Comparison of ENCODE assay signal across 13 cellular contexts in the genomic region with DNA sequence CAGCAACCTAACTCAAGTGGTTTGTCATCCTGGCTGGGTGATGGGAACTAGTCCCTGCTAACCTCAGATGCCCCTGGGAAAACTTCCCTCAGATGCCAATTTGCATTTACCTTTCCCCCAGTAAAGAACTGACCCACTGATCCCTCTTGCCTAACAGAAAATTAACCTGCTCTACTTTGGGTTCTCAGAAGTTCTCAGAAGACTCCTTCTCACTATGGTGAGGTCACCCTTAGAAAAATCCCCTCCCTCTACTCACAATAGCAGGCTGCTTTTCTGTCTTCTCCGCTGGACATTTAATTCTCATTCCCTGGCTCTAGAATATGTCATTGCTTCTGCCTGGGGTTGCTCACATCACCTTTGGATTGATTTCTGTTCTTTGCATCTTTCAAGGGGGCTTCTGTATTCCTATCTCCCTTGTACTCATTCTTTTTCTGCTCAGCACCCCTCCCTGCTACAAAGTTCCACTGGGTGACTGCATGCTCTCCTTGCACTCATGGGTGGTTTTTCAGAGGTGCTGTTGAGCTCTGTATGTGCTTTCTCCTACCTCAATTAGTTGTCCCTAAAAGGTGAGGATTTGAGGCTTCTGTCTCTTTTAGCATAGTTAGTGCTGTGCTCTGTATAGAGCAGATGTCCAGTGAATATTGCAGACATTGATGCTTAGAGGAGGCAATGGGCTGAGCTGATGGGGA. TPM values are rescaled to one million over a fixed set of nuclear protein-coding genes. Genes with fewer than 3 reads are reported as not detected.
DNase-seq lines count a peak whose midpoint lies in the region; ATAC-seq lines count a peak whose summit lies in the region.
"Had no signal": no experiment of that assay in that cellular context is flagged by ENCODE, and none has a peak within 500 bp of the region (broad histone marks: within the 10 kb centered on the region; RNA-seq: fewer than 3 reads in every experiment).

No MANE protein-coding gene starts in this region.

- H3K4me3 Mint-ChIP-seq in activated CD4-positive, alpha-beta T cell treated with anti-CD3 and anti-CD28 coated beads, Interleukin-2, amount 10 ng/mL, durations not matched to agents 24 days and 14 days: no peak overlapping the region
- peak overlapping the region in 1 of 2 donors; percentile 1 for H3K4me3 Mint-ChIP-seq in stimulated activated naive CD8-positive, alpha-beta T cell treated with anti-CD3 and anti-CD28 coated beads, Interleukin-15, amount 100 ng/mL, for 72 hours

- peak overlapping the region; percentile 34 for H3K27ac Mint-ChIP-seq in activated CD4-positive, alpha-beta T cell treated with anti-CD3 and anti-CD28 coated beads, Interleukin-2, amount 10 ng/mL, durations not matched to agents 24 days and 14 days
- peak overlapping the region in 1 of 2 donors; percentile 57 for H3K27ac Mint-ChIP-seq in stimulated activated naive CD8-positive, alpha-beta T cell treated with anti-CD3 and anti-CD28 coated beads, Interleukin-15, amount 100 ng/mL, for 72 hours

- peak; percentile 44 for ATAC-seq in GM21737 (IDR thresholded peaks at IDR 0.05; ENCODE audit: unreplicated experiment)
- peak; percentile 53 for ATAC-seq in HG03460 (IDR thresholded peaks at IDR 0.05; ENCODE audit: unreplicated experiment)
- ATAC-seq in stimulated activated naive CD8-positive, alpha-beta T cell treated with anti-CD3 and anti-CD28 coated beads, Interleukin-15, amount 100 ng/mL, for 72 hours: peak; percentile 75
- ATAC-seq: A549 had no signal

- no peak for DNase-seq in activated CD4-positive, alpha-beta T cell treated with anti-CD3 and anti-CD28 coated beads, Interleukin-2, amount 10 ng/mL, durations not matched to agents 24 days and 14 days
- no peak for DNase-seq in activated CD4-positive, alpha-beta T cell treated with anti-CD3 and anti-CD28 coated beads for 48 hours
- no peak for DNase-seq in stimulated activated naive CD8-positive, alpha-beta T cell treated with anti-CD3 and anti-CD28 coated beads, Interleukin-15, amount 100 ng/mL, for 72 hours
- no peak for DNase-seq in SW 1271 (lab: John Stamatoyannopoulos, UW)
- no peak for DNase-seq in activated CD8-positive, alpha-beta memory T cell treated with anti-CD3 and anti-CD28 coated beads for 24 hours
- DNase-seq in islet precursor cell: no peak
- DNase-seq: GDM1, substantia nigra had no signal

- no peaks in the 10 kb centered on the region for H3K36me3 Mint-ChIP-seq in activated CD4-positive, alpha-beta T cell treated with anti-CD3 and anti-CD28 coated beads, Interleukin-2, amount 10 ng/mL, durations not matched to agents 24 days and 14 days (ENCODE audit: low read depth)
- H3K36me3 Mint-ChIP-seq: activated naive CD4-positive, alpha-beta T cell treated with anti-CD3 and anti-CD28 coated beads, Interleukin-2, amount 50 U/mL, for 72 hours had no signal

- peaks cover 29% of the 10 kb centered on the region for H3K4me1 Mint-ChIP-seq in activated CD4-positive, alpha-beta T cell treated with anti-CD3 and anti-CD28 coated beads, Interleukin-2, amount 10 ng/mL, durations not matched to agents 24 days and 14 days
- peaks cover 56% of the 10 kb centered on the region for H3K4me1 Mint-ChIP-seq in stimulated activated naive CD8-positive, alpha-beta T cell treated with anti-CD3 and anti-CD28 coated beads, Interleukin-15, amount 100 ng/mL, for 72 hours

- no peaks in the 10 kb centered on the region for H3K27me3 Mint-ChIP-seq in activated CD4-positive, alpha-beta T cell treated with anti-CD3 and anti-CD28 coated beads, Interleukin-2, amount 10 ng/mL, durations not matched to agents 24 days and 14 days
- H3K27me3 Mint-ChIP-seq in stimulated activated naive CD8-positive, alpha-beta T cell treated with anti-CD3 and anti-CD28 coated beads, Interleukin-15, amount 100 ng/mL, for 72 hours: no peaks in the 10 kb centered on the region

- intact Hi-C loops in activated CD4-positive, alpha-beta T cell treated with anti-CD3 and anti-CD28 coated beads, Interleukin-2, amount 10 ng/mL, durations not matched to agents 24 days and 14 days (cut with micrococcal nuclease): no loop called here

- no peaks in the 10 kb centered on the region for H3K9me3 Mint-ChIP-seq in activated CD4-positive, alpha-beta T cell treated with anti-CD3 and anti-CD28 coated beads, Interleukin-2, amount 10 ng/mL, durations not matched to agents 24 days and 14 days
- no peaks in the 10 kb centered on the region for H3K9me3 Mint-ChIP-seq in stimulated activated naive CD8-positive, alpha-beta T cell treated with anti-CD3 and anti-CD28 coated beads, Interleukin-15, amount 100 ng/mL, for 72 hours
- H3K9me3 Mint-ChIP-seq: activated naive CD4-positive, alpha-beta T cell treated with anti-CD3 and anti-CD28 coated beads, Interleukin-2, amount 50 U/mL, for 72 hours had no signal

RNA-seq across cellular contexts. Expression of a gene that starts 0.9 kb away (rescaled TPM):
- 0.26 and 0.31 TPM in 2 replicates for total RNA-seq in activated CD4-positive, alpha-beta T cell treated with anti-CD3 and anti-CD28 coated beads, Interleukin-2, amount 10 ng/mL, durations not matched to agents 24 days and 14 days

RNA-seq across cellular contexts. Expression of a gene that starts 19.3 kb away (rescaled TPM):
- total RNA-seq in activated CD4-positive, alpha-beta T cell treated with anti-CD3 and anti-CD28 coated beads, Interleukin-2, amount 10 ng/mL, durations not matched to agents 24 days and 14 days: 3.6 and 4.2 TPM in 2 replicates

RNA-seq across cellular contexts. Expression of a gene that starts 39.1 kb away (rescaled TPM):
- total RNA-seq in activated CD4-positive, alpha-beta T cell treated with anti-CD3 and anti-CD28 coated beads, Interleukin-2, amount 10 ng/mL, durations not matched to agents 24 days and 14 days: 12.5 and 13.0 TPM in 2 replicates
- total RNA-seq: lower leg skin had no signal
